In the genomic region with DNA sequence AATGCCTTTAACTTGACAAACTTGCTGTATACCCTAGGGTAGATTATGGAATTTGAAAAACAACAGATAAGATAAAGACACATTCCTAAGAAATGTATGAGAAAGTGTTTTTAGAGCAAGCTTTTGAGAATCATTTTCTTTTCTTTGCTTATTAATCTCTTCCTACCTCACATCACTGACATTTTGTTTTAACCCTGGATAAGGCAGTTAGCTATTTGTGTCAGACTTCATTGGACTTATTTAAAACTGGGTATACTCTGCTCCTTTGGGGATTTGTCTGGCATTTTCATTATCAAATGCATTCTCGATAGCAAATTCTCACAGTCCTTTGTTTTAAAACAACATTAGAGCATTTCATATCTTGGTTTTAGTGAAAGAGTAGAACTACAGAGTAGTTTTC, we compare ENCODE assay signal across 1 cellular context.
TF ChIP-seq lines count a peak whose summit lies in the region.

No MANE protein-coding gene starts in this region.

TF ChIP-seq in K562, 482 proteins besides CTCF, POLR2A, EP300 and RAD21:
- TF ChIP-seq C11orf30 (IDR thresholded peaks at IDR 0.05; ENCODE audit: low read depth) (no peak), SMAD1 (IDR thresholded peaks at IDR 0.05; ENCODE audit: low read depth, low read length, partially characterized antibody) (no peak), ZNF239 (CRISPR knock-in tag; IDR thresholded peaks at IDR 0.05) (no peak), CHD1 (IDR thresholded peaks at IDR 0.05; ENCODE audit: low read length) (no peak), GTF2F1 (IDR thresholded peaks at IDR 0.05; ENCODE audit: low read depth, low read length) (no peak), RBFOX2 (IDR thresholded peaks at IDR 0.05; ENCODE audit: low read depth, low read length) (no peak), ZBTB9 (CRISPR knock-in tag; IDR thresholded peaks at IDR 0.05) (no peak), HEY1 (CRISPR knock-in tag; IDR thresholded peaks at IDR 0.05; ENCODE audit: borderline replicate concordance) (no peak), NFATC3 (IDR thresholded peaks at IDR 0.05) (no peak), ARHGAP35 (IDR thresholded peaks at IDR 0.05; ENCODE audit: partially characterized antibody) (no peak), GATAD2A (IDR thresholded peaks at IDR 0.05) (no peak), FOXJ3 (CRISPR knock-in tag; IDR thresholded peaks at IDR 0.05) (no peak), RCOR1 (IDR thresholded peaks at IDR 0.05; ENCODE audit: borderline replicate concordance in 1 of 2, low read depth in 2 of 2, low read length in 2 of 2) (no peak)
- TF ChIP-seq, protein P1, sequence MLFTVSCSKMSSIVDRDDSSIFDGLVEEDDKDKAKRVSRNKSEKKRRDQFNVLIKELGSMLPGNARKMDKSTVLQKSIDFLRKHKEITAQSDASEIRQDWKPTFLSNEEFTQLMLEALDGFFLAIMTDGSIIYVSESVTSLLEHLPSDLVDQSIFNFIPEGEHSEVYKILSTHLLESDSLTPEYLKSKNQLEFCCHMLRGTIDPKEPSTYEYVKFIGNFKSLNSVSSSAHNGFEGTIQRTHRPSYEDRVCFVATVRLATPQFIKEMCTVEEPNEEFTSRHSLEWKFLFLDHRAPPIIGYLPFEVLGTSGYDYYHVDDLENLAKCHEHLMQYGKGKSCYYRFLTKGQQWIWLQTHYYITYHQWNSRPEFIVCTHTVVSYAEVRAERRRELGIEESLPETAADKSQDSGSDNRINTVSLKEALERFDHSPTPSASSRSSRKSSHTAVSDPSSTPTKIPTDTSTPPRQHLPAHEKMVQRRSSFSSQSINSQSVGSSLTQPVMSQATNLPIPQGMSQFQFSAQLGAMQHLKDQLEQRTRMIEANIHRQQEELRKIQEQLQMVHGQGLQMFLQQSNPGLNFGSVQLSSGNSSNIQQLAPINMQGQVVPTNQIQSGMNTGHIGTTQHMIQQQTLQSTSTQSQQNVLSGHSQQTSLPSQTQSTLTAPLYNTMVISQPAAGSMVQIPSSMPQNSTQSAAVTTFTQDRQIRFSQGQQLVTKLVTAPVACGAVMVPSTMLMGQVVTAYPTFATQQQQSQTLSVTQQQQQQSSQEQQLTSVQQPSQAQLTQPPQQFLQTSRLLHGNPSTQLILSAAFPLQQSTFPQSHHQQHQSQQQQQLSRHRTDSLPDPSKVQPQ (CRISPR knock-in tag; IDR thresholded peaks at IDR 0.05; ENCODE audit: borderline replicate concordance) = no peak
